In the genomic region with DNA sequence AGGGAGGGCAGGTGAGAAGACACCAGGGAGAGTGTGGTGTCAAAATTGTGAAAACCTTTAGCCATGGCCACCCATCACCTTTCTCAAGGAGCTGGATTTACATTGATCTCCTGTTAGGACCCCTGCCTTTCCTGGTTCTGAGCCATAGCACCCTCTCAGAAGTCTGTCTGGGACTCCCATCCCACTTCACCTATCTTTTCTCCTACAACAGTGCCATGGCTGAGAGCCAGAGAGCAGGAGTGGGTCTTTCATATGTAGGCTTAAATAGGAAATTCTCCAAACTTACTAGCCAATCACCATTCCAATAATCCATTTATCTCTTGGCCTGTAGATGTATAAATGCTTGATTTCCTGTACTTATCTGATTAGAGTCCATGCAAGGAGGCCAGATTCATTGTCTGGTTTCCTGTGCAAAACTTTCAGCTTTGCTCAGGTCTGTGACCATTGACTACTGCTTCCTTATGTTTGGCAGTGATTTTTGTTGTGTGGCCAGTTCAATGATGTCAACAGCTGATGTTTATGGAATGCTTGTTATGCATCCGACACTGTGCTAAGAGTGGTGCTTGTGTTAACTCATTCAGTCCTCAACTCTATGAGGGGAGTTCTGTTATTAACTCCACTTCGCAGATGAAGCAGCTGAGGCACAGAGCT, we compare ENCODE assay signal across 17 cellular contexts. TPM values are rescaled to one million over a fixed set of nuclear protein-coding genes. Genes with fewer than 3 reads are reported as not detected.
DNase-seq lines count a peak whose midpoint lies in the region; ATAC-seq and TF ChIP-seq lines count a peak whose summit lies in the region.
"Had no signal": no experiment of that assay in that cellular context is flagged by ENCODE, and none has a peak within 500 bp of the region (broad histone marks: within the 10 kb centered on the region; RNA-seq: fewer than 3 reads in every experiment).

No MANE protein-coding gene starts in this region.

- H3K27me3 ChIP-seq in osteoblast (ENCODE audit: insufficient read depth, low read length), result peaks cover 32% of the 10 kb centered on the region

- peak; percentile 23 for DNase-seq in GM03348 (ENCODE audit: low spot score)
- peak; percentile 42 to 52 for DNase-seq in cardiac fibroblast (ENCODE audit: low read depth in 2 of 2)
- peak; percentile 55 for DNase-seq in fibroblast of the aortic adventitia (ENCODE audit: low read depth)
- DNase-seq in osteoblast (ENCODE audit: insufficient read length, low spot score, missing footprints), result peak; percentile 39
- no peak for DNase-seq in hippocampal formation (lab: John Stamatoyannopoulos, UW)
- no peak for DNase-seq in activated CD8-positive, alpha-beta T cell treated with anti-CD3 and anti-CD28 coated beads for 36 hours
- DNase-seq in posterior cingulate gyrus, result no peak
- DNase-seq: CD8-positive, alpha-beta T cell; KG1; NCI-H1436 treated with DMSO at 0.1 percent for 48 hours; NCI-H2081; NCI-H510A treated with DMSO at 0.1 percent for 48 hours had no signal

- H3K9me3 ChIP-seq in osteoblast (ENCODE audit: low read depth, low read length), result no peaks in the 10 kb centered on the region

- H3K36me3 Mint-ChIP-seq in activated CD8-positive, alpha-beta T cell treated with anti-CD3 and anti-CD28 coated beads for 36 hours (ENCODE audit: low read depth), result no peaks in the 10 kb centered on the region
- H3K36me3 Mint-ChIP-seq: CD8-positive, alpha-beta T cell had no signal

- H3K27ac ChIP-seq in osteoblast (ENCODE audit: low read depth, low read length), result no peak overlapping the region
- H3K27ac ChIP-seq: SK-N-MC had no signal

- H3K4me3 ChIP-seq in cardiac fibroblast (replicated peaks in 1 of 2; ENCODE audit: low read depth in 2 of 2, low read length in 2 of 2), result no peak overlapping the region
- H3K4me3 ChIP-seq in fibroblast of the aortic adventitia (ENCODE audit: low read depth, low read length), result no peak overlapping the region
- no peak overlapping the region for H3K4me3 ChIP-seq in osteoblast (ENCODE audit: insufficient read depth, low read length)
- H3K4me3 ChIP-seq: GM23338, SK-N-MC had no signal

- no peak overlapping the region for H3K4me2 ChIP-seq in osteoblast (ENCODE audit: insufficient read depth, low read length)
- H3K4me2 ChIP-seq: GM23338 had no signal

- H3K4me1 Mint-ChIP-seq in activated CD8-positive, alpha-beta T cell treated with anti-CD3 and anti-CD28 coated beads for 36 hours (ENCODE audit: low read depth), result no peaks in the 10 kb centered on the region

- no peak overlapping the region for H3K27ac Mint-ChIP-seq in activated CD8-positive, alpha-beta T cell treated with anti-CD3 and anti-CD28 coated beads for 36 hours
- H3K27ac Mint-ChIP-seq: CD8-positive, alpha-beta T cell; GM23338 had no signal

- no peak for TF ChIP-seq CTCF in cardiac fibroblast (IDR thresholded peaks at IDR 0.05; ENCODE audit: low read depth, low read length)
- TF ChIP-seq CTCF in fibroblast of the aortic adventitia (IDR thresholded peaks at IDR 0.05; ENCODE audit: insufficient read depth, low read length), result no peak
- no peak for TF ChIP-seq CTCF in osteoblast (IDR thresholded peaks at IDR 0.05; ENCODE audit: extremely low read depth, low read depth, low read length)
- TF ChIP-seq CTCF in activated CD8-positive, alpha-beta T cell treated with anti-CD3 and anti-CD28 coated beads for 36 hours (IDR thresholded peaks at IDR 0.05), result no peak

- no peaks in the 10 kb centered on the region for H3K9me3 Mint-ChIP-seq in activated CD8-positive, alpha-beta T cell treated with anti-CD3 and anti-CD28 coated beads for 36 hours
- H3K9me3 Mint-ChIP-seq: GM23338 had no signal

- peaks cover 3% of the 10 kb centered on the region for H3K27me3 Mint-ChIP-seq in activated CD8-positive, alpha-beta T cell treated with anti-CD3 and anti-CD28 coated beads for 36 hours

- intact Hi-C loops in activated CD8-positive, alpha-beta T cell treated with anti-CD3 and anti-CD28 coated beads for 36 hours (cut with micrococcal nuclease), result no loop called here
- intact Hi-C loops in posterior cingulate gyrus (cut with DNase I), result no loop called here

- no peak overlapping the region for H3K4me3 Mint-ChIP-seq in activated CD8-positive, alpha-beta T cell treated with anti-CD3 and anti-CD28 coated beads for 36 hours
- H3K4me3 Mint-ChIP-seq: CD8-positive, alpha-beta T cell; GM23338 had no signal

- no peaks in the 10 kb centered on the region for H3K4me1 ChIP-seq in osteoblast (ENCODE audit: insufficient read depth, low read length)

- H3K36me3 ChIP-seq in osteoblast (ENCODE audit: insufficient read depth, low read length), result no peaks in the 10 kb centered on the region

- no peak for ATAC-seq in GM19467 (IDR thresholded peaks at IDR 0.05; ENCODE audit: unreplicated experiment)
- no peak for ATAC-seq in activated CD8-positive, alpha-beta T cell treated with anti-CD3 and anti-CD28 coated beads for 36 hours
- ATAC-seq: CD8-positive, alpha-beta T cell; GM23338; HCT116; Panc1 had no signal

- POLR2A ChIA-PET in activated CD8-positive, alpha-beta T cell treated with anti-CD3 and anti-CD28 coated beads for 36 hours (lab: Charles Lee), result no interaction called here

- no peaks in the 10 kb centered on the region for H3K79me2 ChIP-seq in osteoblast (ENCODE audit: insufficient read depth, low read length)

- no peak overlapping the region for H2AFZ ChIP-seq in osteoblast (ENCODE audit: low read length)
- H2AFZ ChIP-seq: GM23338 had no signal

- H4K20me1 ChIP-seq in osteoblast (ENCODE audit: insufficient read depth, low read length), result no peaks in the 10 kb centered on the region

- CTCF ChIA-PET in activated CD8-positive, alpha-beta T cell treated with anti-CD3 and anti-CD28 coated beads for 36 hours (lab: Charles Lee), result no interaction called here

RNA-seq across cellular contexts. Expression of gene IGFBP5, which starts 57.6 kb away (rescaled TPM):
- total RNA-seq in fibroblast of the aortic adventitia (ENCODE audit: low replicate concordance), result 334 and 616 TPM in 2 replicates
- total RNA-seq in osteoblast, result 12.3 and 29.5 TPM in 2 replicates
- not detected for total RNA-seq in activated CD8-positive, alpha-beta T cell treated with anti-CD3 and anti-CD28 coated beads for 36 hours
- total RNA-seq: CD8-positive, alpha-beta T cell had no signal

Comparison
In these comparisons a context has a peak if more than half of its experiments do, and no peak if none do; other contexts are left out.
1. DNase-seq: peak in GM03348 (single experiment), cardiac fibroblast (2 of 2), fibroblast of the aortic adventitia (single experiment) and osteoblast (single experiment); none in hippocampal formation (0 of 2), activated CD8-positive, alpha-beta T cell treated with anti-CD3 and anti-CD28 coated beads for 36 hours (single experiment) and posterior cingulate gyrus (0 of 10).
2. RNA of gene IGFBP5, which starts 57.6 kb away (total RNA-seq): 334 to 616 TPM in fibroblast of the aortic adventitia; 12.3 to 29.5 TPM in osteoblast and not detected in activated CD8-positive, alpha-beta T cell treated with anti-CD3 and anti-CD28 coated beads for 36 hours; every median in the first group is over 10 times any median in the second.